ENCODE assay signal across 9 cellular contexts in genomic region chr2:113240150-113240914, GRCh38. TPM values are rescaled to one million over a fixed set of nuclear protein-coding genes. Genes with fewer than 3 reads are reported as not detected.
DNase-seq lines count a peak whose midpoint lies in the region; ATAC-seq and TF ChIP-seq lines count a peak whose summit lies in the region.
"Had no signal": no experiment of that assay in that cellular context is flagged by ENCODE, and none has a peak within 500 bp of the region (broad histone marks: within the 10 kb centered on the region; RNA-seq: fewer than 3 reads in every experiment).

No MANE protein-coding gene starts in this region.

- H3K79me1 ChIP-seq in mesenchymal stem cell (replicated peaks; ENCODE audit: low read length, poor library complexity, severe bottlenecking) = peaks cover 1% of the 10 kb centered on the region

- peak overlapping the region; percentile 80 for H2BK5ac ChIP-seq in mesenchymal stem cell (ENCODE audit: low read depth, low read length, poor library complexity, severe bottlenecking)

- peak overlapping the region in 1 of 2 experiments; percentile 30 for H2BK12ac ChIP-seq in mesenchymal stem cell (ENCODE audit: low read length in 2 of 2)

- H3K14ac ChIP-seq in mesenchymal stem cell (ENCODE audit: low read length in 2 of 2) = no peak overlapping the region

- H3K18ac ChIP-seq in mesenchymal stem cell (ENCODE audit: low read depth in 1 of 2, low read length in 2 of 2) = peak overlapping the region; percentile 41 to 49

- DNase-seq in DMS153 (lab: John Stamatoyannopoulos, UW) (peak; percentile 56), DMS153 treated with DMSO at 0.1 percent for 48 hours (lab: John Stamatoyannopoulos, UW; ENCODE audit: unreplicated experiment) (no peak), NCI-H69 (lab: John Stamatoyannopoulos, UW) (peak; percentile 78), coronary artery (ENCODE audit: low spot score) (peak; percentile 91), mesenchymal stem cell (peak; percentile 87), vagina (ENCODE audit: extremely low spot score in 2 of 2) (no peak)
- DNase-seq in T-helper 2 cell treated with Interferon-gamma antibody and Interleukin-4, amounts not matched to agents 5 μg/mL and 100 μg/mL, for 36 hours (ENCODE audit: low spot score) = no peak

- peak overlapping the region; percentile 85 for H3K9ac ChIP-seq in mesenchymal stem cell (ENCODE audit: low read length)

- H3K9me3 ChIP-seq in mesenchymal stem cell (ENCODE audit: control insufficient read depth, low read length) (no peaks in the 10 kb centered on the region), vagina (no peaks in the 10 kb centered on the region)

- H3K4me3 Mint-ChIP-seq in T-helper 2 cell treated with Interferon-gamma antibody and Interleukin-4, amounts not matched to agents 5 μg/mL and 100 μg/mL, for 36 hours = no peak overlapping the region

- H3K23ac ChIP-seq in mesenchymal stem cell (ENCODE audit: low read length in 2 of 2) = no peak overlapping the region

- H3K4me1 ChIP-seq in mesenchymal stem cell (ENCODE audit: control insufficient read depth, insufficient read depth, low read depth, low read length) (peaks cover 42% of the 10 kb centered on the region), vagina (peaks cover 38% of the 10 kb centered on the region)

- no peaks in the 10 kb centered on the region for H3K9me3 Mint-ChIP-seq in T-helper 2 cell treated with Interferon-gamma antibody and Interleukin-4, amounts not matched to agents 5 μg/mL and 100 μg/mL, for 36 hours

- H3K4me2 ChIP-seq in mesenchymal stem cell (ENCODE audit: low read length, poor library complexity, severe bottlenecking) = no peak overlapping the region

- 16% methylated on average over 12 of the region's 15 CpGs for WGBS in mesenchymal stem cell

- no peak overlapping the region for H4K91ac ChIP-seq in mesenchymal stem cell (ENCODE audit: low read length)

- H2BK15ac ChIP-seq in mesenchymal stem cell (ENCODE audit: low read depth, poor library complexity, severe bottlenecking) = no peak overlapping the region

- peak overlapping the region; percentile 25 to 88 for H3K27ac ChIP-seq in coronary artery
- peak overlapping the region; percentile 96 for H3K27ac ChIP-seq in mesenchymal stem cell (ENCODE audit: low read length, poor library complexity, severe bottlenecking)
- H3K27ac ChIP-seq in vagina = peak overlapping the region; percentile 86
- H3K27ac ChIP-seq: VCaP had no signal

- H2AK5ac ChIP-seq in mesenchymal stem cell (ENCODE audit: low read length, severe bottlenecking) = peak overlapping the region; percentile 85

- H4K8ac ChIP-seq in mesenchymal stem cell (ENCODE audit: low read length) = no peak overlapping the region

- peaks cover 5% of the 10 kb centered on the region for H3K36me3 Mint-ChIP-seq in T-helper 2 cell treated with Interferon-gamma antibody and Interleukin-4, amounts not matched to agents 5 μg/mL and 100 μg/mL, for 36 hours (ENCODE audit: low read depth)

- TF ChIP-seq CTCF in coronary artery (IDR thresholded peaks at IDR 0.05) = no peak
- TF ChIP-seq CTCF in vagina (IDR thresholded peaks at IDR 0.05) = no peak

- no peak overlapping the region for H3K27ac Mint-ChIP-seq in T-helper 2 cell treated with Interferon-gamma antibody and Interleukin-4, amounts not matched to agents 5 μg/mL and 100 μg/mL, for 36 hours

- no peak overlapping the region for H3K4ac ChIP-seq in mesenchymal stem cell (ENCODE audit: low read depth in 1 of 2, low read length in 2 of 2)

- H2BK120ac ChIP-seq in mesenchymal stem cell (ENCODE audit: low read depth, low read length) = no peak overlapping the region

- H3K4me1 Mint-ChIP-seq in T-helper 2 cell treated with Interferon-gamma antibody and Interleukin-4, amounts not matched to agents 5 μg/mL and 100 μg/mL, for 36 hours (ENCODE audit: low read depth) = peaks cover 5% of the 10 kb centered on the region

- H3K27me3 ChIP-seq in mesenchymal stem cell (ENCODE audit: control insufficient read depth in 1 of 2, insufficient read depth in 1 of 2, low read length in 2 of 2) (no peaks in the 10 kb centered on the region), vagina (no peaks in the 10 kb centered on the region)

- intact Hi-C loops in vagina (cut with DNase I) = no loop called here

- ATAC-seq in GM21619 (IDR thresholded peaks at IDR 0.05; ENCODE audit: unreplicated experiment) = no peak

- H3K4me3 ChIP-seq in coronary artery (peak overlapping the region; percentile 11), mesenchymal stem cell (ENCODE audit: insufficient read depth in 1 of 2, low read depth in 1 of 2, low read length in 2 of 2) (peak overlapping the region in 1 of 2 experiments; percentile 36), vagina (no peak overlapping the region)

- TF ChIP-seq POLR2A in vagina (IDR thresholded peaks at IDR 0.05) = no peak

- H2AFZ ChIP-seq in mesenchymal stem cell (ENCODE audit: low read depth, low read length) = no peak overlapping the region

- H3K36me3 ChIP-seq in mesenchymal stem cell (ENCODE audit: control insufficient read depth in 1 of 2, insufficient read depth in 2 of 2, low read depth in 1 of 2, low read length in 2 of 2) = peaks cover 32 to 43% of the 10 kb centered on the region in 2 experiments
- H3K36me3 ChIP-seq in vagina = no peaks in the 10 kb centered on the region

- H3K27me3 Mint-ChIP-seq in T-helper 2 cell treated with Interferon-gamma antibody and Interleukin-4, amounts not matched to agents 5 μg/mL and 100 μg/mL, for 36 hours (ENCODE audit: low read depth) = peaks cover 2% of the 10 kb centered on the region

RNA-seq across cellular contexts. Expression of gene PAX8, which starts 38.4 kb away (rescaled TPM):
- polyA plus RNA-seq in mesenchymal stem cell (2013, experiment 1 of 2) = 0.03 TPM
- 0.10 TPM for polyA plus RNA-seq in mesenchymal stem cell (2013, experiment 2 of 2)
- total RNA-seq in vagina = 1.7 TPM

Comparison
In these comparisons a context has a peak if more than half of its experiments do, and no peak if none do; other contexts are left out.
1. DNase-seq: peak in DMS153 (single experiment), NCI-H69 (single experiment), coronary artery (single experiment) and mesenchymal stem cell (single experiment); none in DMS153 treated with DMSO at 0.1 percent for 48 hours (single experiment), vagina (0 of 2) and T-helper 2 cell treated with Interferon-gamma antibody and Interleukin-4, amounts not matched to agents 5 μg/mL and 100 μg/mL, for 36 hours (single experiment).
2. Peak in every context shown above with its lines, with median percentiles within 50 percentile points of each other: H3K27ac ChIP-seq.